In genomic region chr10:80523776-80524175, GRCh38 we compare ENCODE assay signal across 1 cellular context.
TF ChIP-seq lines count a peak whose summit lies in the region.

No MANE protein-coding gene starts in this region.

TF ChIP-seq in endothelial cell of umbilical vein, 7 proteins besides CTCF, POLR2A, EP300 and RAD21 (continued from another document):
- TF ChIP-seq POLR2AphosphoS5 (IDR thresholded peaks at IDR 0.05; ENCODE audit: insufficient read depth, low read depth, low read length), result no peak
- TF ChIP-seq MAX (IDR thresholded peaks at IDR 0.05; ENCODE audit: insufficient read depth, insufficient read length), result no peak
- no peak for TF ChIP-seq EZH2 (IDR thresholded peaks at IDR 0.05; ENCODE audit: borderline replicate concordance, low read depth, low read length, severe bottlenecking)
- TF ChIP-seq GATA2 (IDR thresholded peaks at IDR 0.05; ENCODE audit: insufficient read depth, insufficient read length, low read depth, low read length), result no peak
